25 cellular contexts compared by ENCODE assay signal in genomic region chr10:115918812-115919211, GRCh38.
DNase-seq lines count a peak whose midpoint lies in the region; FAIRE-seq and TF ChIP-seq lines count a peak whose summit lies in the region.
"Had no signal": no experiment of that assay in that cellular context is flagged by ENCODE, and none has a peak within 500 bp of the region (broad histone marks: within the 10 kb centered on the region; RNA-seq: fewer than 3 reads in every experiment).

No MANE protein-coding gene starts in this region.

- DNase-seq in AG10803 (ENCODE audit: low read depth) (peak; percentile 72), RCC 7860 (ENCODE audit: low spot score) (peak; percentile 66), fibroblast of gingiva (ENCODE audit: low read depth) (peak; percentile 9), renal cortical epithelial cell (ENCODE audit: low read depth) (peak; percentile 25), activated gamma-delta T cell treated with Interleukin-2 at 50 U/mL for 16 hours (no peak), inferior parietal cortex (ENCODE audit: extremely low spot score) (no peak), NCI-H1092 treated with DMSO at 0.1 percent for 48 hours (lab: John Stamatoyannopoulos, UW) (no peak)
- DNase-seq: activated CD4-positive, alpha-beta T cell treated with anti-CD3 and anti-CD28 coated beads, Interleukin-2, amount 50 U/mL, for 1 hour; body of pancreas; CD4-positive, alpha-beta T cell; gastrocnemius medialis; H9; hypothalamus; natural killer cell; NCI-H1105 treated with DMSO at 0.1 percent for 48 hours; NCI-H2081; NCI-H446 treated with DMSO at 0.1 percent for 48 hours; OCI-M1; retina; stimulated activated CD4-positive, alpha-beta T cell treated with anti-CD3 and anti-CD28 coated beads, Interleukin-12 subunit alpha, Interleukin-12 subunit beta, amount 100 ng/mL, for 4 hours; stimulated activated CD4-positive, alpha-beta T cell treated with anti-CD3 and anti-CD28 coated beads, Interleukin-4, amount 100 ng/mL, for 4 hours; stimulated activated naive CD4-positive, alpha-beta T cell treated with Interleukin-2 at 50 U/mL for 16 hours; testis had no signal

- no peak for TF ChIP-seq CTCF in AG10803 (conservative IDR thresholded peaks at IDR 0.05; ENCODE audit: low read length)

- no peak for FAIRE-seq in RCC 7860 (lab: Jason Lieb, UNC)
- FAIRE-seq: islet of Langerhans, urothelium cell line had no signal

- H3K4me3 ChIP-seq in AG10803 (ENCODE audit: low read length), result no peak overlapping the region
- H3K4me3 ChIP-seq: body of pancreas, gastrocnemius medialis, testis had no signal

Comparison
In these comparisons a context has a peak if more than half of its experiments do, and no peak if none do; other contexts are left out.
1. DNase-seq: peak in AG10803 (single experiment), RCC 7860 (single experiment), fibroblast of gingiva (single experiment) and renal cortical epithelial cell (single experiment); none in activated gamma-delta T cell treated with Interleukin-2 at 50 U/mL for 16 hours (single experiment), inferior parietal cortex (single experiment) and NCI-H1092 treated with DMSO at 0.1 percent for 48 hours (single experiment).